ENCODE assay signal across 1 cellular context in the genomic region with DNA sequence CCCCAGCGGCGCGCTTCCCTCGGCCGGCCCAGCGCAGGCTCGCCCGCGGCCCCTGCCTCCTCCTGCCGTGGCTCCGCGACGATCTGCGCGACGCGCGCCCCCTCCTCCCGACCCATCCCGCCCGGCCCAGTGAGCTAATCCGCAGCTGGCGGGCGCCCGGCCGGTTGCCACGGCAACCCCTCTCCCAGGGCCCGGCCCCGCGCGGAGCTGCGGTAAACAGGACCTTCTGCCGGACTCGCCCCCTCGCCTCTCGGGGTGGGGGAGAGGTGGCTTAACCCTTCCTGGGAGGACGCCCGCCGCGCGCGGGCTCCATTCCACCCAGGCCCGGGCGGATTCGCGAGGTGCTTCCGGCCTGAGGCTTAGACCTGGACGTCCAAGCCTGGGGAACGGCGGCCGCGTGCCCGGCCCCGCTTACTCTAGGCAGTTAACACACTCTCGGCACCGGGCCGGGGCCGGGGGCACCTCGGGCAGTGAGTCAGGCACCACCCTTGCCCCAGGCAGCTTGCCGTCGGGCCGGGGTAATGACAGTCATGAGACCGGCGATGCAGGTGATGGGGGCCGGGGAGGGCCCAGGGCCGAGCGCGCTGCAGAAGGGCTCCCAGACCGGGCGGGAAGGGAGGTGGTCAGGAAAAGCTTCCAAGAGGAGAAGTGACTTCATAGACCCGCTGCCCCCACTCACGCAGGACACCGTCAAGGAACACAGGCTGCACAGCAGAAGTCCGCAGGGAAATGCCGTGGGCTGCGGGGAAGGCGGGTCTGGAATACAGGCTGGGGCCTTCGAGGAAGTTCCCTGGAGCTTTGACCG.
TF ChIP-seq lines count a peak whose summit lies in the region.

A gene with protein sequence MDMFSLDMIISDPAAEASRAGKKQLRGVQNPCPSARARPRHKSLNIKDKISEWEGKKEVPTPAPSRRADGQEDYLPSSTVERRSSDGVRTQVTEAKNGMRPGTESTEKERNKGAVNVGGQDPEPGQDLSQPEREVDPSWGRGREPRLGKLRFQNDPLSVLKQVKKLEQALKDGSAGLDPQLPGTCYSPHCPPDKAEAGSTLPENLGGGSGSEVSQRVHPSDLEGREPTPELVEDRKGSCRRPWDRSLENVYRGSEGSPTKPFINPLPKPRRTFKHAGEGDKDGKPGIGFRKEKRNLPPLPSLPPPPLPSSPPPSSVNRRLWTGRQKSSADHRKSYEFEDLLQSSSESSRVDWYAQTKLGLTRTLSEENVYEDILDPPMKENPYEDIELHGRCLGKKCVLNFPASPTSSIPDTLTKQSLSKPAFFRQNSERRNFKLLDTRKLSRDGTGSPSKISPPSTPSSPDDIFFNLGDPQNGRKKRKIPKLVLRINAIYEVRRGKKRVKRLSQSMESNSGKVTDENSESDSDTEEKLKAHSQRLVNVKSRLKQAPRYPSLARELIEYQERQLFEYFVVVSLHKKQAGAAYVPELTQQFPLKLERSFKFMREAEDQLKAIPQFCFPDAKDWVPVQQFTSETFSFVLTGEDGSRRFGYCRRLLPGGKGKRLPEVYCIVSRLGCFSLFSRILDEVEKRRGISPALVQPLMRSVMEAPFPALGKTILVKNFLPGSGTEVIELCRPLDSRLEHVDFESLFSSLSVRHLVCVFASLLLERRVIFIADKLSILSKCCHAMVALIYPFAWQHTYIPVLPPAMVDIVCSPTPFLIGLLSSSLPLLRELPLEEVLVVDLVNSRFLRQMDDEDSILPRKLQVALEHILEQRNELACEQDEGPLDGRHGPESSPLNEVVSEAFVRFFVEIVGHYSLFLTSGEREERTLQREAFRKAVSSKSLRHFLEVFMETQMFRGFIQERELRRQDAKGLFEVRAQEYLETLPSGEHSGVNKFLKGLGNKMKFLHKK (minus strand): TSS at position 87 of the 805 bp plus-strand sequence. CDS start 38,416 bp downstream, outside the sequence.

TF ChIP-seq in IMR-90, 13 proteins besides CTCF, POLR2A, EP300 and RAD21:
- TF ChIP-seq MAZ (IDR thresholded peaks at IDR 0.05; ENCODE audit: borderline replicate concordance, low read depth, low read length) = peak; percentile 69; the same call in 1 of the 2 replicates
- TF ChIP-seq MXI1 (IDR thresholded peaks at IDR 0.05; ENCODE audit: borderline replicate concordance, low read depth, low read length) = 0 out of 2 replicates have a peak, but pooled peaks have one; percentile 59
- no peak for TF ChIP-seq CEBPB (IDR thresholded peaks at IDR 0.05; ENCODE audit: low read depth, low read length)
- TF ChIP-seq SMC3 (IDR thresholded peaks at IDR 0.05; ENCODE audit: low read depth, low read length) = no peak
- no peak for TF ChIP-seq RFX5 (IDR thresholded peaks at IDR 0.05; ENCODE audit: low read depth, low read length)
- TF ChIP-seq, protein P1, sequence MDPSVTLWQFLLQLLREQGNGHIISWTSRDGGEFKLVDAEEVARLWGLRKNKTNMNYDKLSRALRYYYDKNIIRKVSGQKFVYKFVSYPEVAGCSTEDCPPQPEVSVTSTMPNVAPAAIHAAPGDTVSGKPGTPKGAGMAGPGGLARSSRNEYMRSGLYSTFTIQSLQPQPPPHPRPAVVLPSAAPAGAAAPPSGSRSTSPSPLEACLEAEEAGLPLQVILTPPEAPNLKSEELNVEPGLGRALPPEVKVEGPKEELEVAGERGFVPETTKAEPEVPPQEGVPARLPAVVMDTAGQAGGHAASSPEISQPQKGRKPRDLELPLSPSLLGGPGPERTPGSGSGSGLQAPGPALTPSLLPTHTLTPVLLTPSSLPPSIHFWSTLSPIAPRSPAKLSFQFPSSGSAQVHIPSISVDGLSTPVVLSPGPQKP (IDR thresholded peaks at IDR 0.05; ENCODE audit: borderline replicate concordance, low read depth, low read length) = no peak
- no peak for TF ChIP-seq MAFK (IDR thresholded peaks at IDR 0.05; ENCODE audit: low read depth, low read length)
- TF ChIP-seq FOS (IDR thresholded peaks at IDR 0.05; ENCODE audit: low read depth, low read length) = no peak
